Comparison of ENCODE assay signal across 24 cellular contexts in the genomic region with DNA sequence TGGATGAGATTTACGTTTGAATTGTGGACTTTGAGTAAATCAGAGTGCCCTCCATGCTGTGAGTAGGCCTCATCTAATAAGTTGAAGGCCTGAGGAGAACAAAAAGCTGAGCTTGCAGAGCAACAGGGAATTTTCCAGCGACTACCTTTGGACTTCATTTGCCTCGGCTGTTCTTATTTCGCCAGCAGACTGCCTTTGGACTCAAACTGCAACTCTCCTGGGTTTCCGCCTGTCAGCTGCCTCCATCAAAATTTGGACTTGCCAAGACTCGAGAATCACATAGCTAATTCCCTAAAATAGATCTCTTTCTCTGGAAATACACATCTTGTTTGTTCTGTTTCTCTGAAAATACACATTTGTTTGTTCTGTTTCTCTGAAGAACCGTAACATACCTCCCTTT.
"Had no signal": no experiment of that assay in that cellular context is flagged by ENCODE, and none has a peak within 500 bp of the region (broad histone marks: within the 10 kb centered on the region; RNA-seq: fewer than 3 reads in every experiment).

No MANE protein-coding gene starts in this region.

- H3K4me2 ChIP-seq: hepatocyte had no signal

- H3K4me1 ChIP-seq: colonic mucosa, esophagus squamous epithelium, gastrocnemius medialis, left ventricle myocardium inferior, lower lobe of right lung had no signal

- H3K27me3 ChIP-seq: colonic mucosa, esophagus squamous epithelium, gastrocnemius medialis, hepatocyte had no signal

- H3K36me3 ChIP-seq: colonic mucosa, esophagus squamous epithelium, gastrocnemius medialis, left ventricle myocardium inferior, lower lobe of right lung had no signal

- H3K27ac ChIP-seq: colonic mucosa, esophagus squamous epithelium, gastrocnemius medialis, hepatocyte, left ventricle myocardium inferior, lower lobe of right lung had no signal

- H3K9me3 ChIP-seq: colonic mucosa, esophagus squamous epithelium, gastrocnemius medialis, left ventricle myocardium inferior, lower lobe of right lung had no signal

- H2AFZ ChIP-seq: hepatocyte had no signal

- ATAC-seq: effector memory CD8-positive, alpha-beta T cell; gastrocnemius medialis; left colon; left lobe of liver; lower lobe of right lung; naive thymus-derived CD4-positive, alpha-beta T cell had no signal

- H3K79me2 ChIP-seq: hepatocyte had no signal

- H3K4me3 ChIP-seq: colonic mucosa, esophagus squamous epithelium, gastrocnemius medialis, hepatocyte, left ventricle myocardium inferior, lower lobe of right lung had no signal

- DNase-seq: colonic mucosa; cortex of kidney; effector CD8-positive, alpha-beta T cell; effector memory CD8-positive, alpha-beta T cell; endodermal cell; esophagus squamous epithelium; foreskin fibroblast; foreskin melanocyte; gastrocnemius medialis; glutamatergic neuron; head of caudate nucleus; hypothalamus; immature natural killer cell; islet precursor cell; kidney; kidney glomerular epithelial cell; left colon; left ventricle myocardium inferior; lower lobe of right lung; mesendoderm; midbrain; naive thymus-derived CD4-positive, alpha-beta T cell had no signal
